ENCODE assay signal across 14 cellular contexts in the genomic region with DNA sequence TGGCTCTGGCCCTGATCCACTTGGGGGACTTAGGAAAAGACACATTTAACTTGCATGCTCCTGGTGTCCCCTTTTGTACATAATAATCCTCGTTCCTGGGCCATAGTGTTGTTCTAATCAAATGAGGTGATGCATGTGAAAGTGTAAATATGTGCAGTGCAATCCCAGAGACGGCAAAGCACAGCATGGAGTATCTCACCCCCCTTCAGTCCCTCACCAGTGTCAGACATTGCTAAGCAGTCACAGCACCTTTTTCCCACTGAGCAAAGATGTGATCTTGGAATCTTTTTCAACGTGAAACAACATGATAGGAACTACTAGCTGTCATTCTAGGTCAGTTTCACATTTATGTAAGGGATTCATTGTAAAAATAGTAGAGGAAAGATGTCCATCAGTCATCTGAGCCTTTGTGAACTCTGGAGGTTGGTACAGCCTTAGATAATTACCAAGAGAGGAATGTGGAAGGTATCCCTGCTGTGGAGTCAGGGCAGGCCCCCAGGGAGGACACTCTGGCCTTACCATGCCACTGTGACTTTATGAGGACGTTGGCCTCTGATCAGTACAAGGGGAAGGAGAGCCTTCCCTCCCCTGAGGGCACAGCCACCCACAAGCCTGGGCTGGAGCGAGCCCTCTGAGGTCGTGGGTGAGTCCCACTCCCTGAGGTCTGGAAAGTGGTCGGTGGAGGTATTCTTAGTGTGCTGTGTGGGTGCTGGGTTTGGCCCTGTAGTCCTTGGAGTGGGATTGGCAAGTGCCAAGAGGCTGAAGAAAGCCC.
DNase-seq lines count a peak whose midpoint lies in the region; ATAC-seq and TF ChIP-seq lines count a peak whose summit lies in the region.
"Had no signal": no experiment of that assay in that cellular context is flagged by ENCODE, and none has a peak within 500 bp of the region (broad histone marks: within the 10 kb centered on the region; RNA-seq: fewer than 3 reads in every experiment).

No MANE protein-coding gene starts in this region.

- H3K9me3 Mint-ChIP-seq in T-helper 2 cell treated with Interferon-gamma antibody and Interleukin-4, amounts not matched to agents 5 μg/mL and 100 μg/mL, for 36 hours, result no peaks in the 10 kb centered on the region
- H3K9me3 Mint-ChIP-seq in brain, result no peaks in the 10 kb centered on the region
- peaks cover 0 to 1% (median 0%) of the 10 kb centered on the region in 7 donors for H3K9me3 Mint-ChIP-seq in naive B cell
- H3K9me3 Mint-ChIP-seq in activated T-helper 1 cell treated with anti-CD3 and anti-CD28 coated beads, Interleukin-12 subunit alpha, Interleukin-12 subunit beta, Interleukin-2, Interleukin-4 antibody, amounts not matched to agents 30 ng/mL and 10 ng/mL and 1 ng/mL, durations not matched to agents 14 hours and 24 hours and 36 hours, result no peaks in the 10 kb centered on the region

- peaks cover 0 to 99% (median 56%) of the 10 kb centered on the region in 4 donors for H3K4me1 ChIP-seq in tibial nerve
- H3K4me1 ChIP-seq: prostate gland had no signal

- H3K27ac ChIP-seq in tibial nerve, result peak overlapping the region in 3 of 4 donors; percentile 38 to 71 (median 66)
- H3K27ac ChIP-seq: prostate gland had no signal

- 29 to 40% methylated on average over 6 to 7 of the region's 7 CpGs for WGBS in tibial nerve, 2 donors

- no peak for TF ChIP-seq POLR2A in tibial nerve (IDR thresholded peaks at IDR 0.05)

- no peaks in the 10 kb centered on the region for H3K4me1 Mint-ChIP-seq in T-helper 2 cell treated with Interferon-gamma antibody and Interleukin-4, amounts not matched to agents 5 μg/mL and 100 μg/mL, for 36 hours (ENCODE audit: low read depth)
- H3K4me1 Mint-ChIP-seq in brain (peaks cover 72% of the 10 kb centered on the region), naive B cell (peaks cover 30 to 43% (median 37%) of the 10 kb centered on the region in 3 donors)
- H3K4me1 Mint-ChIP-seq in activated T-helper 1 cell treated with anti-CD3 and anti-CD28 coated beads, Interleukin-12 subunit alpha, Interleukin-12 subunit beta, Interleukin-2, Interleukin-4 antibody, amounts not matched to agents 30 ng/mL and 10 ng/mL and 1 ng/mL, durations not matched to agents 14 hours and 24 hours and 36 hours (ENCODE audit: low read depth), result no peaks in the 10 kb centered on the region

- H3K27me3 ChIP-seq in tibial nerve, result no peaks in the 10 kb centered on the region

- H3K36me3 ChIP-seq in tibial nerve, result peaks cover 0 to 12% (median 0%) of the 10 kb centered on the region in 3 donors
- H3K36me3 ChIP-seq: prostate gland had no signal

- DNase-seq in T-helper 2 cell treated with Interferon-gamma antibody and Interleukin-4, amounts not matched to agents 5 μg/mL and 100 μg/mL, for 36 hours (ENCODE audit: low spot score), result no peak
- DNase-seq in T-helper 2 cell (no peak), naive B cell (no peak), tibial nerve (ENCODE audit: low spot score in 2 of 2) (no peak), cerebellar nuclear complex (lab: John Stamatoyannopoulos, UW) (no peak)
- DNase-seq in activated T-helper 1 cell treated with anti-CD3 and anti-CD28 coated beads, Interleukin-12 subunit alpha, Interleukin-12 subunit beta, Interleukin-2, Interleukin-4 antibody, amounts not matched to agents 30 ng/mL and 10 ng/mL and 1 ng/mL, durations not matched to agents 14 hours and 24 hours and 36 hours (ENCODE audit: low spot score), result no peak
- DNase-seq: 8988T, amniotic stem cell, lower lobe of right lung, NCI-H226, RPMI8226 had no signal

- H3K9me3 ChIP-seq in tibial nerve, result no peaks in the 10 kb centered on the region
- H3K9me3 ChIP-seq: lower lobe of right lung, prostate gland had no signal

- peak overlapping the region; percentile 19 for H3K27ac Mint-ChIP-seq in T-helper 2 cell treated with Interferon-gamma antibody and Interleukin-4, amounts not matched to agents 5 μg/mL and 100 μg/mL, for 36 hours
- H3K27ac Mint-ChIP-seq in brain (peak overlapping the region; percentile 89 to 95 (median 95)), naive B cell (peak overlapping the region in 4 of 6 donors; percentile 45 to 81 (median 79))
- no peak overlapping the region for H3K27ac Mint-ChIP-seq in activated T-helper 1 cell treated with anti-CD3 and anti-CD28 coated beads, Interleukin-12 subunit alpha, Interleukin-12 subunit beta, Interleukin-2, Interleukin-4 antibody, amounts not matched to agents 30 ng/mL and 10 ng/mL and 1 ng/mL, durations not matched to agents 14 hours and 24 hours and 36 hours

- no peak overlapping the region for H3K4me3 Mint-ChIP-seq in T-helper 2 cell treated with Interferon-gamma antibody and Interleukin-4, amounts not matched to agents 5 μg/mL and 100 μg/mL, for 36 hours
- H3K4me3 Mint-ChIP-seq in brain (peak overlapping the region in 3 of 5 experiments; percentile 17 to 63 (median 27)), naive B cell (no peak overlapping the region)
- no peak overlapping the region for H3K4me3 Mint-ChIP-seq in activated T-helper 1 cell treated with anti-CD3 and anti-CD28 coated beads, Interleukin-12 subunit alpha, Interleukin-12 subunit beta, Interleukin-2, Interleukin-4 antibody, amounts not matched to agents 30 ng/mL and 10 ng/mL and 1 ng/mL, durations not matched to agents 14 hours and 24 hours and 36 hours

- no peak for TF ChIP-seq CTCF in brain (conservative IDR thresholded peaks at IDR 0.05)
- no peak for TF ChIP-seq CTCF in tibial nerve (IDR thresholded peaks at IDR 0.05)

- H3K27me3 Mint-ChIP-seq in T-helper 2 cell treated with Interferon-gamma antibody and Interleukin-4, amounts not matched to agents 5 μg/mL and 100 μg/mL, for 36 hours (ENCODE audit: low read depth), result no peaks in the 10 kb centered on the region
- H3K27me3 Mint-ChIP-seq in brain (no peaks in the 10 kb centered on the region), naive B cell (no peaks in the 10 kb centered on the region)
- H3K27me3 Mint-ChIP-seq in activated T-helper 1 cell treated with anti-CD3 and anti-CD28 coated beads, Interleukin-12 subunit alpha, Interleukin-12 subunit beta, Interleukin-2, Interleukin-4 antibody, amounts not matched to agents 30 ng/mL and 10 ng/mL and 1 ng/mL, durations not matched to agents 14 hours and 24 hours and 36 hours (ENCODE audit: insufficient read depth), result no peaks in the 10 kb centered on the region

- no peak overlapping the region for H3K4me3 ChIP-seq in tibial nerve
- H3K4me3 ChIP-seq: lower lobe of right lung, prostate gland had no signal

- no peak for ATAC-seq in naive B cell (ENCODE audit: low read depth in 2 of 2)
- no peak for ATAC-seq in HG02588 (IDR thresholded peaks at IDR 0.05; ENCODE audit: unreplicated experiment)
- ATAC-seq: lower lobe of right lung had no signal

- TF ChIP-seq EP300 in tibial nerve (IDR thresholded peaks at IDR 0.05), result no peak

- intact Hi-C loops in activated T-helper 1 cell treated with anti-CD3 and anti-CD28 coated beads, Interleukin-12 subunit alpha, Interleukin-12 subunit beta, Interleukin-2, Interleukin-4 antibody, amounts not matched to agents 30 ng/mL and 10 ng/mL and 1 ng/mL, durations not matched to agents 14 hours and 24 hours and 36 hours (cut with micrococcal nuclease), result no loop called here

- peaks cover 24% of the 10 kb centered on the region for H3K36me3 Mint-ChIP-seq in T-helper 2 cell treated with Interferon-gamma antibody and Interleukin-4, amounts not matched to agents 5 μg/mL and 100 μg/mL, for 36 hours (ENCODE audit: low read depth)
- peaks cover 18% of the 10 kb centered on the region for H3K36me3 Mint-ChIP-seq in brain
- peaks cover 4 to 16% of the 10 kb centered on the region in 2 donors for H3K36me3 Mint-ChIP-seq in naive B cell
- peaks cover 33% of the 10 kb centered on the region for H3K36me3 Mint-ChIP-seq in activated T-helper 1 cell treated with anti-CD3 and anti-CD28 coated beads, Interleukin-12 subunit alpha, Interleukin-12 subunit beta, Interleukin-2, Interleukin-4 antibody, amounts not matched to agents 30 ng/mL and 10 ng/mL and 1 ng/mL, durations not matched to agents 14 hours and 24 hours and 36 hours (ENCODE audit: low read depth)

Comparison
In these comparisons a context has a peak if more than half of its experiments do, and no peak if none do; other contexts are left out.
1. H3K4me3 Mint-ChIP-seq: peak in brain (3 of 5); none in T-helper 2 cell treated with Interferon-gamma antibody and Interleukin-4, amounts not matched to agents 5 μg/mL and 100 μg/mL, for 36 hours (single experiment), naive B cell (0 of 8) and activated T-helper 1 cell treated with anti-CD3 and anti-CD28 coated beads, Interleukin-12 subunit alpha, Interleukin-12 subunit beta, Interleukin-2, Interleukin-4 antibody, amounts not matched to agents 30 ng/mL and 10 ng/mL and 1 ng/mL, durations not matched to agents 14 hours and 24 hours and 36 hours (single experiment).